1 cellular context compared by ENCODE assay signal in genomic region chr6:39203804-39204495, GRCh38.
A peak's percentile ranks its signal among the peaks of the same experiment; 100 is the strongest.
TF ChIP-seq lines count a peak whose summit lies in the region.

No MANE protein-coding gene starts in this region.

TF ChIP-seq in K562, 482 proteins besides CTCF, POLR2A, EP300 and RAD21 (continued from another document and continues in another):
- TF ChIP-seq AFF4 (CRISPR knock-in tag; IDR thresholded peaks at IDR 0.05), result no peak
- TF ChIP-seq ZNF124 (CRISPR knock-in tag; IDR thresholded peaks at IDR 0.05), result no peak
- no peak for TF ChIP-seq CC2D1A (IDR thresholded peaks at IDR 0.05)
- TF ChIP-seq ZKSCAN3 (CRISPR knock-in tag; IDR thresholded peaks at IDR 0.05), result no peak
- no peak for TF ChIP-seq KAT2B (IDR thresholded peaks at IDR 0.05; ENCODE audit: low read depth, low read length)
- TF ChIP-seq HINFP (tag; conservative IDR thresholded peaks at IDR 0.05; ENCODE audit: low read depth), result no peak
- 0 out of 2 replicates have a peak, but pooled peaks have one; percentile 18 for TF ChIP-seq MTA3 (IDR thresholded peaks at IDR 0.05; ENCODE audit: borderline replicate concordance)
- no peak for TF ChIP-seq DIDO1 (tag; IDR thresholded peaks at IDR 0.05; ENCODE audit: low read depth)
- TF ChIP-seq ZSCAN29 (IDR thresholded peaks at IDR 0.05), result no peak
- TF ChIP-seq TFE3 (CRISPR knock-in tag; IDR thresholded peaks at IDR 0.05), result no peak
- TF ChIP-seq MXD1 (CRISPR knock-in tag; IDR thresholded peaks at IDR 0.05; ENCODE audit: borderline replicate concordance, poor library complexity, severe bottlenecking), result no peak
- no peak for TF ChIP-seq ZNF561 (CRISPR knock-in tag; conservative IDR thresholded peaks at IDR 0.05)
- TF ChIP-seq GATAD2B (IDR thresholded peaks at IDR 0.05; ENCODE audit: borderline replicate concordance), result no peak
- TF ChIP-seq CCNT2 (IDR thresholded peaks at IDR 0.05; ENCODE audit: borderline replicate concordance, extremely low read depth, insufficient read length, low read depth, low read length), result no peak
- TF ChIP-seq VEZF1 (CRISPR knock-in tag; IDR thresholded peaks at IDR 0.05), result no peak
- TF ChIP-seq HDGF (IDR thresholded peaks at IDR 0.05), result no peak
- TF ChIP-seq ATF6 (CRISPR knock-in tag; IDR thresholded peaks at IDR 0.05), result no peak
- no peak for TF ChIP-seq HES1 (IDR thresholded peaks at IDR 0.05; ENCODE audit: low read depth)
- no peak for TF ChIP-seq PHTF2 (CRISPR knock-in tag; IDR thresholded peaks at IDR 0.05)
- peak; percentile 31; the same call in 1 of the 2 replicates for TF ChIP-seq USF2 (CRISPR knock-in tag; IDR thresholded peaks at IDR 0.05)
- TF ChIP-seq HMGN3 (IDR thresholded peaks at IDR 0.05; ENCODE audit: borderline replicate concordance, extremely low read depth, insufficient read length, low read depth, low read length), result no peak
- no peak for TF ChIP-seq ETS1 (conservative IDR thresholded peaks at IDR 0.05; ENCODE audit: control insufficient read depth, low read depth, low read length)
- no peak for TF ChIP-seq FOXK2 (conservative IDR thresholded peaks at IDR 0.05 in 1 of 2, IDR thresholded peaks at IDR 0.05 in 1 of 2; ENCODE audit: low read depth in 2 of 2)
- no peak for TF ChIP-seq BRCA1 (IDR thresholded peaks at IDR 0.05)
- no peak for TF ChIP-seq BRCA1 (CRISPR knock-in tag; IDR thresholded peaks at IDR 0.05)
- no peak for TF ChIP-seq NKRF (IDR thresholded peaks at IDR 0.05; ENCODE audit: borderline replicate concordance)
- TF ChIP-seq SMAD1 (IDR thresholded peaks at IDR 0.05; ENCODE audit: low read depth, low read length, partially characterized antibody), result no peak
- TF ChIP-seq ZNF280A (IDR thresholded peaks at IDR 0.05; ENCODE audit: low read depth, partially characterized antibody), result no peak
- TF ChIP-seq GTF2E2 (tag; IDR thresholded peaks at IDR 0.05), result no peak
- no peak for TF ChIP-seq ZNF165 (CRISPR knock-in tag; IDR thresholded peaks at IDR 0.05; ENCODE audit: borderline replicate concordance)
- TF ChIP-seq ASH1L (IDR thresholded peaks at IDR 0.05; ENCODE audit: borderline replicate concordance, low read depth, partially characterized antibody), result no peak
- TF ChIP-seq RCOR1 (IDR thresholded peaks at IDR 0.05; ENCODE audit: borderline replicate concordance in 1 of 2, low read depth in 2 of 2, low read length in 2 of 2), result peak in 1 of 2 experiments; percentile 16; a peak in 1 of 4 replicates
- TF ChIP-seq ZNF444 (CRISPR knock-in tag; IDR thresholded peaks at IDR 0.05), result no peak
- TF ChIP-seq ARHGAP35 (IDR thresholded peaks at IDR 0.05; ENCODE audit: partially characterized antibody), result no peak
- no peak for TF ChIP-seq TAF7 (tag; IDR thresholded peaks at IDR 0.05)
- no peak for TF ChIP-seq ATF4 (CRISPR knock-in tag; IDR thresholded peaks at IDR 0.05)
- TF ChIP-seq PTTG1 (tag; IDR thresholded peaks at IDR 0.05; ENCODE audit: low read depth), result no peak
- TF ChIP-seq FOXM1 (IDR thresholded peaks at IDR 0.05; ENCODE audit: low read depth), result no peak
- no peak for TF ChIP-seq FOXM1 (CRISPR knock-in tag; IDR thresholded peaks at IDR 0.05; ENCODE audit: low read depth)
- TF ChIP-seq MLLT1 (IDR thresholded peaks at IDR 0.05), result peak in 1 of 2 experiments; percentile 92; a peak in 2 of 4 replicates
- no peak for TF ChIP-seq MAFF (IDR thresholded peaks at IDR 0.05; ENCODE audit: low read length)
